Comparison of ENCODE assay signal across 1 cellular context in genomic region chr13:51814825-51815650, GRCh38.
A peak's percentile ranks its signal among the peaks of the same experiment; 100 is the strongest.
TF ChIP-seq lines count a peak whose summit lies in the region.

No MANE protein-coding gene starts in this region.

TF ChIP-seq in GM12878, 131 proteins besides CTCF, POLR2A, EP300 and RAD21 (continued from another document and continues in another):
- TF ChIP-seq ZNF592 (IDR thresholded peaks at IDR 0.05) (no peak), FOS (IDR thresholded peaks at IDR 0.05; ENCODE audit: borderline replicate concordance, extremely low read depth, insufficient read length) (no peak), ZNF384 (IDR thresholded peaks at IDR 0.05; ENCODE audit: borderline replicate concordance, low read depth, low read length) (no peak), MAX (IDR thresholded peaks at IDR 0.05; ENCODE audit: low read depth, low read length) (no peak), CEBPB (IDR thresholded peaks at IDR 0.05; ENCODE audit: borderline replicate concordance in 1 of 2, low read depth in 2 of 2, low read length in 2 of 2) (no peak), SPI1 (IDR thresholded peaks at IDR 0.05; ENCODE audit: borderline replicate concordance, insufficient read depth, low read depth, low read length) (no peak), PKNOX1 (IDR thresholded peaks at IDR 0.05) (no peak), ZNF274 (IDR thresholded peaks at IDR 0.05; ENCODE audit: insufficient read depth, insufficient read length) (no peak), MLLT1 (IDR thresholded peaks at IDR 0.05) (no peak), CBX3 (IDR thresholded peaks at IDR 0.05; ENCODE audit: borderline replicate concordance, low read depth) (no peak), CHD1 (IDR thresholded peaks at IDR 0.05; ENCODE audit: low read depth, low read length) (no peak), MEF2B (IDR thresholded peaks at IDR 0.05; ENCODE audit: partially characterized antibody, poor library complexity, severe bottlenecking) (peak; percentile 64), STAT1 (conservative IDR thresholded peaks at IDR 0.05) (no peak), IKZF1 (conservative IDR thresholded peaks at IDR 0.05) (no peak; the same call in 1 of the 2 replicates), HCFC1 (IDR thresholded peaks at IDR 0.05; ENCODE audit: low read length) (peak; percentile 34; the same call in 1 of the 2 replicates), TAF1 (IDR thresholded peaks at IDR 0.05; ENCODE audit: borderline replicate concordance, low read depth, low read length) (peak; percentile 48; the same call in 1 of the 2 replicates), RFX5 (IDR thresholded peaks at IDR 0.05; ENCODE audit: low read depth, low read length) (no peak), SMARCA5 (IDR thresholded peaks at IDR 0.05) (no peak; the same call in 1 of the 2 replicates), RB1 (IDR thresholded peaks at IDR 0.05; ENCODE audit: borderline replicate concordance) (peak; percentile 30; the same call in 1 of the 2 replicates), ZBTB11 (CRISPR knock-in tag; IDR thresholded peaks at IDR 0.05) (no peak), POLR2AphosphoS5 (IDR thresholded peaks at IDR 0.05; ENCODE audit: low read length) (peak; percentile 44; the same call in 1 of the 2 replicates), TCF12 (IDR thresholded peaks at IDR 0.05; ENCODE audit: low read depth, low read length) (no peak), TCF3 (IDR thresholded peaks at IDR 0.05; ENCODE audit: borderline replicate concordance, insufficient read depth, low read depth, low read length) (no peak), BRCA1 (IDR thresholded peaks at IDR 0.05; ENCODE audit: low read depth, low read length) (no peak), PAX5 (IDR thresholded peaks at IDR 0.05; ENCODE audit: borderline replicate concordance, low read depth, low read length) (0 out of 2 replicates have a peak, but pooled peaks have one; percentile 8), BACH1 (IDR thresholded peaks at IDR 0.05; ENCODE audit: borderline replicate concordance) (0 out of 2 replicates have a peak, but pooled peaks have one; percentile 10), USF1 (IDR thresholded peaks at IDR 0.05; ENCODE audit: borderline replicate concordance, extremely low read length, insufficient read depth, low read depth, low read length) (no peak), ZNF24 (IDR thresholded peaks at IDR 0.05) (no peak), MXI1 (IDR thresholded peaks at IDR 0.05; ENCODE audit: low read depth, low read length) (peak; percentile 49; the same call in 1 of the 2 replicates), LARP7 (IDR thresholded peaks at IDR 0.05) (no peak), PRDM15 (CRISPR knock-in tag; IDR thresholded peaks at IDR 0.05) (no peak), HDAC6 (IDR thresholded peaks at IDR 0.05; ENCODE audit: unreplicated experiment) (no peak), NR2C2 (IDR thresholded peaks at IDR 0.05; ENCODE audit: borderline replicate concordance, control insufficient read depth, insufficient read length, low read depth) (no peak), IRF4 (IDR thresholded peaks at IDR 0.05; ENCODE audit: low read depth, low read length) (peak; percentile 56; the same call in 1 of the 2 replicates), SREBF2 (IDR thresholded peaks at IDR 0.05; ENCODE audit: low read length) (no peak)
- TF ChIP-seq, protein P1, sequence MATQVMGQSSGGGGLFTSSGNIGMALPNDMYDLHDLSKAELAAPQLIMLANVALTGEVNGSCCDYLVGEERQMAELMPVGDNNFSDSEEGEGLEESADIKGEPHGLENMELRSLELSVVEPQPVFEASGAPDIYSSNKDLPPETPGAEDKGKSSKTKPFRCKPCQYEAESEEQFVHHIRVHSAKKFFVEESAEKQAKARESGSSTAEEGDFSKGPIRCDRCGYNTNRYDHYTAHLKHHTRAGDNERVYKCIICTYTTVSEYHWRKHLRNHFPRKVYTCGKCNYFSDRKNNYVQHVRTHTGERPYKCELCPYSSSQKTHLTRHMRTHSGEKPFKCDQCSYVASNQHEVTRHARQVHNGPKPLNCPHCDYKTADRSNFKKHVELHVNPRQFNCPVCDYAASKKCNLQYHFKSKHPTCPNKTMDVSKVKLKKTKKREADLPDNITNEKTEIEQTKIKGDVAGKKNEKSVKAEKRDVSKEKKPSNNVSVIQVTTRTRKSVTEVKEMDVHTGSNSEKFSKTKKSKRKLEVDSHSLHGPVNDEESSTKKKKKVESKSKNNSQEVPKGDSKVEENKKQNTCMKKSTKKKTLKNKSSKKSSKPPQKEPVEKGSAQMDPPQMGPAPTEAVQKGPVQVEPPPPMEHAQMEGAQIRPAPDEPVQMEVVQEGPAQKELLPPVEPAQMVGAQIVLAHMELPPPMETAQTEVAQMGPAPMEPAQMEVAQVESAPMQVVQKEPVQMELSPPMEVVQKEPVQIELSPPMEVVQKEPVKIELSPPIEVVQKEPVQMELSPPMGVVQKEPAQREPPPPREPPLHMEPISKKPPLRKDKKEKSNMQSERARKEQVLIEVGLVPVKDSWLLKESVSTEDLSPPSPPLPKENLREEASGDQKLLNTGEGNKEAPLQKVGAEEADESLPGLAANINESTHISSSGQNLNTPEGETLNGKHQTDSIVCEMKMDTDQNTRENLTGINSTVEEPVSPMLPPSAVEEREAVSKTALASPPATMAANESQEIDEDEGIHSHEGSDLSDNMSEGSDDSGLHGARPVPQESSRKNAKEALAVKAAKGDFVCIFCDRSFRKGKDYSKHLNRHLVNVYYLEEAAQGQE (IDR thresholded peaks at IDR 0.05; ENCODE audit: low read depth, low read length): no peak
- TF ChIP-seq, protein P2, sequence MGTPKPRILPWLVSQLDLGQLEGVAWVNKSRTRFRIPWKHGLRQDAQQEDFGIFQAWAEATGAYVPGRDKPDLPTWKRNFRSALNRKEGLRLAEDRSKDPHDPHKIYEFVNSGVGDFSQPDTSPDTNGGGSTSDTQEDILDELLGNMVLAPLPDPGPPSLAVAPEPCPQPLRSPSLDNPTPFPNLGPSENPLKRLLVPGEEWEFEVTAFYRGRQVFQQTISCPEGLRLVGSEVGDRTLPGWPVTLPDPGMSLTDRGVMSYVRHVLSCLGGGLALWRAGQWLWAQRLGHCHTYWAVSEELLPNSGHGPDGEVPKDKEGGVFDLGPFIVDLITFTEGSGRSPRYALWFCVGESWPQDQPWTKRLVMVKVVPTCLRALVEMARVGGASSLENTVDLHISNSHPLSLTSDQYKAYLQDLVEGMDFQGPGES (IDR thresholded peaks at IDR 0.05): no peak
- TF ChIP-seq, protein P3, sequence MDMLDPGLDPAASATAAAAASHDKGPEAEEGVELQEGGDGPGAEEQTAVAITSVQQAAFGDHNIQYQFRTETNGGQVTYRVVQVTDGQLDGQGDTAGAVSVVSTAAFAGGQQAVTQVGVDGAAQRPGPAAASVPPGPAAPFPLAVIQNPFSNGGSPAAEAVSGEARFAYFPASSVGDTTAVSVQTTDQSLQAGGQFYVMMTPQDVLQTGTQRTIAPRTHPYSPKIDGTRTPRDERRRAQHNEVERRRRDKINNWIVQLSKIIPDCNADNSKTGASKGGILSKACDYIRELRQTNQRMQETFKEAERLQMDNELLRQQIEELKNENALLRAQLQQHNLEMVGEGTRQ (IDR thresholded peaks at IDR 0.05; ENCODE audit: borderline replicate concordance, low read depth, low read length): no peak
